Comparison of ENCODE assay signal across 1 cellular context in the genomic region with DNA sequence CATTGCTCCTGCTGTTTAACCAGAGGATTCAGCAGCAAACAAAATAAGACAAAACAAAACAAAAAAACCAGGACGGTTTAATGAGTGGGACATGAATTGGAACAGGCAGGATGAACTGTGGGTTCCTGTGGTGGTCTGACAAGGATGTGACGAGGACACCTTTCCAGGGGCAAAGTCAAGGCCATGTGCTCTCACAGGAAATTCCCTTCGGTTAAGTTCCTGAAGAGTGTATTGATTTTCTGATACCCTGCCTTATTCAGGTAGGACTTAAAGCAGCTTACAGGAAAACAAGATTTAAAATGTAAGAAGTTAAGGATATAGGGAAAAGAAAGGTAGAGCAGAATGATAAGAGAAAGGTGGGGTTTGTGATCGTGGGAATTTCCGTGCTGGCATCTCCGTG.
TF ChIP-seq lines count a peak whose summit lies in the region.

No MANE protein-coding gene starts in this region.

TF ChIP-seq in K562, 482 proteins besides CTCF, POLR2A, EP300 and RAD21:
- TF ChIP-seq, protein P1, sequence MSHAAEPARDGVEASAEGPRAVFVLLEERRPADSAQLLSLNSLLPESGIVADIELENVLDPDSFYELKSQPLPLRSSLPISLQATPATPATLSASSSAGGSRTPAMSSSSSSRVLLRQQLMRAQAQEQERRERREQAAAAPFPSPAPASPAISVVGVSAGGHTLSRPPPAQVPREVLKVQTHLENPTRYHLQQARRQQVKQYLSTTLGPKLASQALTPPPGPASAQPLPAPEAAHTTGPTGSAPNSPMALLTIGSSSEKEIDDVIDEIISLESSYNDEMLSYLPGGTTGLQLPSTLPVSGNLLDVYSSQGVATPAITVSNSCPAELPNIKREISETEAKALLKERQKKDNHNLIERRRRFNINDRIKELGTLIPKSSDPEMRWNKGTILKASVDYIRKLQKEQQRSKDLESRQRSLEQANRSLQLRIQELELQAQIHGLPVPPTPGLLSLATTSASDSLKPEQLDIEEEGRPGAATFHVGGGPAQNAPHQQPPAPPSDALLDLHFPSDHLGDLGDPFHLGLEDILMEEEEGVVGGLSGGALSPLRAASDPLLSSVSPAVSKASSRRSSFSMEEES (CRISPR knock-in tag; IDR thresholded peaks at IDR 0.05), result no peak
- TF ChIP-seq ZNF316 (IDR thresholded peaks at IDR 0.05), result no peak
- TF ChIP-seq, protein P2, sequence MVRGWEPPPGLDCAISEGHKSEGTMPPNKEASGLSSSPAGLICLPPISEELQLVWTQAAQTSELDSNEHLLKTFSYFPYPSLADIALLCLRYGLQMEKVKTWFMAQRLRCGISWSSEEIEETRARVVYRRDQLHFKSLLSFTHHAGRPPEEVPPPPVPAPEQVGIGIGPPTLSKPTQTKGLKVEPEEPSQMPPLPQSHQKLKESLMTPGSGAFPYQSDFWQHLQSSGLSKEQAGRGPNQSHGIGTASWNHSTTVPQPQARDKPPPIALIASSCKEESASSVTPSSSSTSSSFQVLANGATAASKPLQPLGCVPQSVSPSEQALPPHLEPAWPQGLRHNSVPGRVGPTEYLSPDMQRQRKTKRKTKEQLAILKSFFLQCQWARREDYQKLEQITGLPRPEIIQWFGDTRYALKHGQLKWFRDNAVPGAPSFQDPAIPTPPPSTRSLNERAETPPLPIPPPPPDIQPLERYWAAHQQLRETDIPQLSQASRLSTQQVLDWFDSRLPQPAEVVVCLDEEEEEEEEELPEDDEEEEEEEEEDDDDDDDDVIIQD (CRISPR knock-in tag; IDR thresholded peaks at IDR 0.05), result no peak
- TF ChIP-seq TFAM (CRISPR knock-in tag; conservative IDR thresholded peaks at IDR 0.05), result no peak
- no peak for TF ChIP-seq FOXK1 (CRISPR knock-in tag; IDR thresholded peaks at IDR 0.05; ENCODE audit: borderline replicate concordance)
- TF ChIP-seq JUND (IDR thresholded peaks at IDR 0.05; ENCODE audit: borderline replicate concordance, low read depth, low read length), result no peak
- no peak for TF ChIP-seq JUND (tag; IDR thresholded peaks at IDR 0.05; ENCODE audit: borderline replicate concordance, low read depth, low read length)
- TF ChIP-seq ELF4 (CRISPR knock-in tag; IDR thresholded peaks at IDR 0.05), result no peak
- no peak for TF ChIP-seq JUN (IDR thresholded peaks at IDR 0.05; ENCODE audit: borderline replicate concordance, low read depth, low read length)
- TF ChIP-seq JUN (CRISPR knock-in tag; IDR thresholded peaks at IDR 0.05; ENCODE audit: borderline replicate concordance), result no peak
- TF ChIP-seq U2AF2 (optimal IDR thresholded peaks at IDR 0.05; ENCODE audit: low read depth, low read length), result no peak
- TF ChIP-seq ZNF695 (CRISPR knock-in tag; IDR thresholded peaks at IDR 0.05), result no peak
- no peak for TF ChIP-seq PCBP1 (IDR thresholded peaks at IDR 0.05; ENCODE audit: low read depth, low read length, poor library complexity, severe bottlenecking)
- no peak for TF ChIP-seq FOSL1 (tag; conservative IDR thresholded peaks at IDR 0.05)
- TF ChIP-seq, protein P3, sequence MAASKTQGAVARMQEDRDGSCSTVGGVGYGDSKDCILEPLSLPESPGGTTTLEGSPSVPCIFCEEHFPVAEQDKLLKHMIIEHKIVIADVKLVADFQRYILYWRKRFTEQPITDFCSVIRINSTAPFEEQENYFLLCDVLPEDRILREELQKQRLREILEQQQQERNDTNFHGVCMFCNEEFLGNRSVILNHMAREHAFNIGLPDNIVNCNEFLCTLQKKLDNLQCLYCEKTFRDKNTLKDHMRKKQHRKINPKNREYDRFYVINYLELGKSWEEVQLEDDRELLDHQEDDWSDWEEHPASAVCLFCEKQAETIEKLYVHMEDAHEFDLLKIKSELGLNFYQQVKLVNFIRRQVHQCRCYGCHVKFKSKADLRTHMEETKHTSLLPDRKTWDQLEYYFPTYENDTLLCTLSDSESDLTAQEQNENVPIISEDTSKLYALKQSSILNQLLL (CRISPR knock-in tag; IDR thresholded peaks at IDR 0.05; ENCODE audit: borderline replicate concordance), result no peak
TF ChIP-seq in K562: peak in this region for 0.
